2 cellular contexts compared by ENCODE assay signal in genomic region chr3:123378409-123378915, GRCh38.
TF ChIP-seq lines count a peak whose summit lies in the region.

No MANE protein-coding gene starts in this region.

TF ChIP-seq in HepG2, 621 proteins besides CTCF, POLR2A, EP300 and RAD21:
- no peak for TF ChIP-seq TIGD3 (CRISPR knock-in tag; IDR thresholded peaks at IDR 0.05; ENCODE audit: borderline replicate concordance)
- no peak for TF ChIP-seq ZNF619 (CRISPR knock-in tag; IDR thresholded peaks at IDR 0.05)
- no peak for TF ChIP-seq ZNF549 (CRISPR knock-in tag; IDR thresholded peaks at IDR 0.05)
- no peak for TF ChIP-seq ZNF10 (CRISPR knock-in tag; IDR thresholded peaks at IDR 0.05; ENCODE audit: borderline replicate concordance, low read depth)
- no peak for TF ChIP-seq RFX3 (CRISPR knock-in tag; IDR thresholded peaks at IDR 0.05)
- TF ChIP-seq ATAD3A (CRISPR knock-in tag; IDR thresholded peaks at IDR 0.05): no peak
- TF ChIP-seq TAF15 (IDR thresholded peaks at IDR 0.05; ENCODE audit: low read depth, low read length, poor library complexity, severe bottlenecking): no peak
- TF ChIP-seq ZNF678 (CRISPR knock-in tag; IDR thresholded peaks at IDR 0.05): no peak
- TF ChIP-seq SOX13 (IDR thresholded peaks at IDR 0.05): no peak
- TF ChIP-seq SOX13 (CRISPR knock-in tag; conservative IDR thresholded peaks at IDR 0.05 in 1 of 2, IDR thresholded peaks at IDR 0.05 in 1 of 2): no peak
- TF ChIP-seq ZNF737 (CRISPR knock-in tag; IDR thresholded peaks at IDR 0.05; ENCODE audit: borderline replicate concordance): no peak
- no peak for TF ChIP-seq ZSCAN20 (CRISPR knock-in tag; IDR thresholded peaks at IDR 0.05; ENCODE audit: borderline replicate concordance)
- TF ChIP-seq ZNF570 (CRISPR knock-in tag; IDR thresholded peaks at IDR 0.05; ENCODE audit: borderline replicate concordance): no peak
- no peak for TF ChIP-seq ZNF44 (CRISPR knock-in tag; IDR thresholded peaks at IDR 0.05)
- TF ChIP-seq TARDBP (CRISPR knock-in tag; IDR thresholded peaks at IDR 0.05): no peak
- no peak for TF ChIP-seq ZNF512 (CRISPR knock-in tag; IDR thresholded peaks at IDR 0.05)

TF ChIP-seq in H1, 55 proteins besides CTCF, POLR2A, EP300 and RAD21:
- TF ChIP-seq CHD2 (IDR thresholded peaks at IDR 0.05; ENCODE audit: low read length) (no peak), TCF12 (IDR thresholded peaks at IDR 0.05; ENCODE audit: low read depth, low read length) (no peak)
